ENCODE assay signal across 8 cellular contexts in genomic region chr4:6641164-6641970, GRCh38. TPM values are rescaled to one million over a fixed set of nuclear protein-coding genes. Genes with fewer than 3 reads are reported as not detected.
DNase-seq lines count a peak whose midpoint lies in the region; ATAC-seq and TF ChIP-seq lines count a peak whose summit lies in the region.

No MANE protein-coding gene starts in this region.

- CTCF ChIA-PET in HCT116 (lab: Charles Lee), result no interaction called here

- H3K4me2 ChIP-seq in HCT116 (ENCODE audit: low read length), result peak overlapping the region; percentile 97

- H3K9me3 ChIP-seq in HCT116 (ENCODE audit: control insufficient read depth in 1 of 2, insufficient read depth in 1 of 2, low read depth in 1 of 2, low read length in 2 of 2), result no peaks in the 10 kb centered on the region
- H3K9me3 ChIP-seq in ovary, result no peaks in the 10 kb centered on the region

- H3K4me3 ChIP-seq in HCT116 (replicated peaks in 1 of 2; ENCODE audit: low read depth in 1 of 2, low read length in 2 of 2) (peak overlapping the region; percentile 97 to 99), ovary (peak overlapping the region; percentile 88)

- H4K20me1 ChIP-seq in HCT116 (ENCODE audit: insufficient read depth), result no peaks in the 10 kb centered on the region

- DNase-seq in GM10266 (ENCODE audit: extremely low spot score) (peak; percentile 44), HCT116 (ENCODE audit: low read depth, low spot score) (no peak), NCI-H526 treated with DMSO at 0.1 percent for 48 hours (lab: John Stamatoyannopoulos, UW) (peak; percentile 13), glutamatergic neuron (peak; percentile 55), ovary (peak; percentile 63 to 78 (median 68)), inferior parietal cortex (ENCODE audit: extremely low spot score) (no peak), T1000 (lab: John Stamatoyannopoulos, UW) (no peak)
- peak; percentile 56 for DNase-seq in activated naive CD4-positive, alpha-beta T cell treated with Interleukin-2 at 50 U/mL for 16 hours

- H3K27ac ChIP-seq in HCT116 (ENCODE audit: low read depth, low read length) (peak overlapping the region; percentile 88), ovary (peak overlapping the region; percentile 71 to 85)

- intact Hi-C loops in HCT116 (cut with micrococcal nuclease) (no loop called here), ovary (cut with DNase I) (loop anchor here in 2 of 4 donors (5.0 to 10.0 kb wide), 2 partner anchors 71 to 73 kb away; partner anchors contain the start of gene BLOC1S4 (in 1 of the 2))

- no peak for TF ChIP-seq RAD21 in HCT116 (IDR thresholded peaks at IDR 0.05; ENCODE audit: low read depth)

- no peaks in the 10 kb centered on the region for H3K9me2 ChIP-seq in HCT116 (ENCODE audit: insufficient read depth)

- H3K4me1 Mint-ChIP-seq in glutamatergic neuron (ENCODE audit: low read depth, unreplicated experiment), result peaks cover 21% of the 10 kb centered on the region

- H3K27me3 ChIP-seq in HCT116 (ENCODE audit: insufficient read depth, low read length), result no peaks in the 10 kb centered on the region
- no peaks in the 10 kb centered on the region for H3K27me3 ChIP-seq in ovary

- TF ChIP-seq POLR2A in HCT116 (IDR thresholded peaks at IDR 0.05; ENCODE audit: borderline replicate concordance, extremely low read depth, insufficient read depth, insufficient read length) (no peak), ovary (IDR thresholded peaks at IDR 0.05) (no peak)

- H3K36me3 Mint-ChIP-seq in glutamatergic neuron (ENCODE audit: unreplicated experiment), result no peaks in the 10 kb centered on the region

- H3K79me2 ChIP-seq in HCT116 (ENCODE audit: insufficient read depth, low read length), result peaks cover 30% of the 10 kb centered on the region

- H3K36me3 ChIP-seq in HCT116 (ENCODE audit: control insufficient read depth in 1 of 2, insufficient read depth in 2 of 2, low read length in 2 of 2), result peaks cover 9 to 21% of the 10 kb centered on the region in 2 experiments; a peak in 3 of 4 replicates
- H3K36me3 ChIP-seq in ovary, result no peaks in the 10 kb centered on the region

- TF ChIP-seq CTCF in GM10266 (IDR thresholded peaks at IDR 0.05; ENCODE audit: control insufficient read depth, insufficient read depth, low read depth, missing control alignments), result no peak
- TF ChIP-seq CTCF in HCT116 (IDR thresholded peaks at IDR 0.05 in 2 of 3, conservative IDR thresholded peaks at IDR 0.05 in 1 of 3; ENCODE audit: borderline replicate concordance in 1 of 3, insufficient read depth in 1 of 3, low read depth in 2 of 3, low read length in 2 of 3), result no peak
- no peak for TF ChIP-seq CTCF in glutamatergic neuron (IDR thresholded peaks at IDR 0.05; ENCODE audit: partially characterized antibody, unreplicated experiment)
- TF ChIP-seq CTCF in ovary (IDR thresholded peaks at IDR 0.05), result no peak

- H3K27ac Mint-ChIP-seq in glutamatergic neuron (ENCODE audit: unreplicated experiment), result peak overlapping the region; percentile 99

- peaks cover 4% of the 10 kb centered on the region for H3K9me3 Mint-ChIP-seq in glutamatergic neuron (ENCODE audit: unreplicated experiment)

- H2AFZ ChIP-seq in HCT116 (ENCODE audit: low read depth, low read length, poor library complexity, severe bottlenecking), result no peak overlapping the region

- no peak for TF ChIP-seq EP300 in ovary (IDR thresholded peaks at IDR 0.05)

- no TSS peak for BruUV-seq in HCT116 (replicated peaks; lab: Mats Ljungman, UMichigan)

- peak overlapping the region; percentile 99 for H3K4me3 Mint-ChIP-seq in glutamatergic neuron (ENCODE audit: unreplicated experiment)

- ATAC-seq in HCT116, result peak; percentile 7

- peak overlapping the region; percentile 96 for H3K9ac ChIP-seq in HCT116 (ENCODE audit: low read length)

- 0 to 1% (median 1%) methylated on average over 50 of the region's 50 CpGs for WGBS in ovary, 3 donors

- POLR2A ChIA-PET in HCT116 (lab: Charles Lee), result interaction anchor here (2.8 kb wide), 1 partner anchor 32 kb away, joined by 18 read pairs; a partner anchor contains a TSS

- H3K27me3 Mint-ChIP-seq in glutamatergic neuron (ENCODE audit: unreplicated experiment), result peaks cover 7% of the 10 kb centered on the region

- RAD21 ChIA-PET in HCT116 (lab: Charles Lee; ENCODE audit: low non-redundant PET in 1 of 2, low total read pairs in 2 of 2, uncharacterized antibody in 2 of 2, unreplicated experiment in 2 of 2), result no interaction called here

- peaks cover 10 to 13% of the 10 kb centered on the region in 2 experiments for H3K4me1 ChIP-seq in HCT116 (ENCODE audit: control insufficient read depth in 1 of 2, insufficient read depth in 2 of 2, low read length in 2 of 2)
- peaks cover 11% of the 10 kb centered on the region for H3K4me1 ChIP-seq in ovary (ENCODE audit: insufficient read depth)

TF ChIP-seq in HCT116, 20 proteins besides CTCF, POLR2A, EP300 and RAD21:
- TF ChIP-seq ZFX (IDR thresholded peaks at IDR 0.05) (peak; percentile 66; the same call in 1 of the 2 replicates), ZNF274 (IDR thresholded peaks at IDR 0.05; ENCODE audit: low read depth, low read length) (no peak)

RNA-seq across cellular contexts. Expression of gene MRFAP1, which starts 0.9 kb away (rescaled TPM):
- 313 TPM for total RNA-seq in HCT116 (2021; ENCODE audit: unreplicated experiment)
- 245 and 276 TPM in 2 replicates for polyA plus RNA-seq in HCT116 (2012)
- 226 TPM for total RNA-seq in glutamatergic neuron (ENCODE audit: unreplicated experiment)
- total RNA-seq in ovary, result 100 to 1,000 TPM; 154 to 367 (median 300) TPM
- polyA plus RNA-seq in ovary, result 100 to 1,000 TPM; 340 to 351 TPM

RNA-seq across cellular contexts. Expression of gene S100P, which starts 52.3 kb away (rescaled TPM):
- total RNA-seq in HCT116 (2021; ENCODE audit: unreplicated experiment) (4.1 TPM), glutamatergic neuron (ENCODE audit: unreplicated experiment) (not detected), ovary (1 to 10 TPM in 1 of 7 donors, under 1 TPM in 4, not detected in 2; 0.37 to 2.1 (median 0.81) TPM)
- 7.1 and 14.8 TPM in 2 replicates for polyA plus RNA-seq in HCT116 (2012)
- under 1 TPM in 1 of 2 donors, not detected in 1; 0.97 TPM for polyA plus RNA-seq in ovary

Comparison
In these comparisons a context has a peak if more than half of its experiments do, and no peak if none do; other contexts are left out.
1. DNase-seq: peak in GM10266 (single experiment), NCI-H526 treated with DMSO at 0.1 percent for 48 hours (single experiment), activated naive CD4-positive, alpha-beta T cell treated with Interleukin-2 at 50 U/mL for 16 hours (single experiment), glutamatergic neuron (single experiment) and ovary (5 of 5); none in HCT116 (single experiment), inferior parietal cortex (single experiment) and T1000 (single experiment).